ENCODE assay signal across 18 cellular contexts in genomic region chr7:55260171-55260570, GRCh38.
"Had no signal": no experiment of that assay in that cellular context is flagged by ENCODE, and none has a peak within 500 bp of the region (broad histone marks: within the 10 kb centered on the region; RNA-seq: fewer than 3 reads in every experiment).

No MANE protein-coding gene starts in this region.

- H3K27me3 ChIP-seq: colonic mucosa, hepatocyte had no signal

- H3K36me3 Mint-ChIP-seq: naive thymus-derived CD4-positive, alpha-beta T cell; stimulated activated memory B cell treated with anti-CD40 and anti-IgM and Interleukin-4, amounts not matched to agents 10 μg/mL and 1 μg/mL and 100 μg/mL, for 72 hours had no signal

- H3K4me1 Mint-ChIP-seq: endodermal cell, nephron progenitor cell had no signal

- H3K4me3 Mint-ChIP-seq: endodermal cell; naive thymus-derived CD4-positive, alpha-beta T cell; nephron progenitor cell; stimulated activated memory B cell treated with anti-CD40 and anti-IgM and Interleukin-4, amounts not matched to agents 10 μg/mL and 1 μg/mL and 100 μg/mL, for 72 hours; stimulated activated naive CD8-positive, alpha-beta T cell treated with anti-CD3 and anti-CD28 coated beads, Interleukin-15, Interleukin-2, amounts not matched to agents 100 ng/mL and 50 ng/mL, for 24 hours had no signal

- DNase-seq: colonic mucosa; effector CD4-positive, alpha-beta T cell; endodermal cell; erythroblast; foreskin keratinocyte; naive thymus-derived CD4-positive, alpha-beta T cell; nephron progenitor cell; spleen; stimulated activated CD4-positive, alpha-beta T cell treated with anti-CD3 and anti-CD28 coated beads, Interleukin-15, amount 100 ng/mL, for 24 hours; stimulated activated CD4-positive, alpha-beta T cell treated with anti-CD3 and anti-CD28 coated beads, Interleukin-1b, Interleukin-23, amount 100 ng/mL, for 48 hours; stimulated activated CD4-positive, alpha-beta T cell treated with anti-CD3 and anti-CD28 coated beads, Interleukin-4, amount 100 ng/mL, for 24 hours; tibial artery; upper lobe of right lung had no signal

- H3K9me3 Mint-ChIP-seq: endodermal cell; naive thymus-derived CD4-positive, alpha-beta T cell; nephron progenitor cell; stimulated activated memory B cell treated with anti-CD40 and anti-IgM and Interleukin-4, amounts not matched to agents 10 μg/mL and 1 μg/mL and 100 μg/mL, for 72 hours; stimulated activated naive CD8-positive, alpha-beta T cell treated with anti-CD3 and anti-CD28 coated beads, Interleukin-15, Interleukin-2, amounts not matched to agents 100 ng/mL and 50 ng/mL, for 24 hours had no signal

- H3K27ac Mint-ChIP-seq: endodermal cell; naive thymus-derived CD4-positive, alpha-beta T cell; nephron progenitor cell; stimulated activated memory B cell treated with anti-CD40 and anti-IgM and Interleukin-4, amounts not matched to agents 10 μg/mL and 1 μg/mL and 100 μg/mL, for 72 hours; stimulated activated naive CD8-positive, alpha-beta T cell treated with anti-CD3 and anti-CD28 coated beads, Interleukin-15, Interleukin-2, amounts not matched to agents 100 ng/mL and 50 ng/mL, for 24 hours had no signal

- H3K4me3 ChIP-seq: colonic mucosa, hepatocyte, spleen, tibial artery, upper lobe of right lung had no signal

- ATAC-seq: foreskin keratinocyte; naive thymus-derived CD4-positive, alpha-beta T cell; sciatic nerve; stimulated activated memory B cell treated with anti-CD40 and anti-IgM and Interleukin-4, amounts not matched to agents 10 μg/mL and 1 μg/mL and 100 μg/mL, for 72 hours; upper lobe of right lung had no signal

- H3K27ac ChIP-seq: colonic mucosa, foreskin keratinocyte, hepatocyte, neutrophil, spleen, tibial artery, upper lobe of right lung had no signal

- H3K36me3 ChIP-seq: colonic mucosa, neutrophil, spleen, tibial artery, upper lobe of right lung had no signal

- H3K4me1 ChIP-seq: colonic mucosa, foreskin keratinocyte, upper lobe of right lung had no signal

- H3K9me3 ChIP-seq: colonic mucosa, neutrophil, spleen, tibial artery, upper lobe of right lung had no signal
